ENCODE assay signal across 8 cellular contexts in the genomic region with DNA sequence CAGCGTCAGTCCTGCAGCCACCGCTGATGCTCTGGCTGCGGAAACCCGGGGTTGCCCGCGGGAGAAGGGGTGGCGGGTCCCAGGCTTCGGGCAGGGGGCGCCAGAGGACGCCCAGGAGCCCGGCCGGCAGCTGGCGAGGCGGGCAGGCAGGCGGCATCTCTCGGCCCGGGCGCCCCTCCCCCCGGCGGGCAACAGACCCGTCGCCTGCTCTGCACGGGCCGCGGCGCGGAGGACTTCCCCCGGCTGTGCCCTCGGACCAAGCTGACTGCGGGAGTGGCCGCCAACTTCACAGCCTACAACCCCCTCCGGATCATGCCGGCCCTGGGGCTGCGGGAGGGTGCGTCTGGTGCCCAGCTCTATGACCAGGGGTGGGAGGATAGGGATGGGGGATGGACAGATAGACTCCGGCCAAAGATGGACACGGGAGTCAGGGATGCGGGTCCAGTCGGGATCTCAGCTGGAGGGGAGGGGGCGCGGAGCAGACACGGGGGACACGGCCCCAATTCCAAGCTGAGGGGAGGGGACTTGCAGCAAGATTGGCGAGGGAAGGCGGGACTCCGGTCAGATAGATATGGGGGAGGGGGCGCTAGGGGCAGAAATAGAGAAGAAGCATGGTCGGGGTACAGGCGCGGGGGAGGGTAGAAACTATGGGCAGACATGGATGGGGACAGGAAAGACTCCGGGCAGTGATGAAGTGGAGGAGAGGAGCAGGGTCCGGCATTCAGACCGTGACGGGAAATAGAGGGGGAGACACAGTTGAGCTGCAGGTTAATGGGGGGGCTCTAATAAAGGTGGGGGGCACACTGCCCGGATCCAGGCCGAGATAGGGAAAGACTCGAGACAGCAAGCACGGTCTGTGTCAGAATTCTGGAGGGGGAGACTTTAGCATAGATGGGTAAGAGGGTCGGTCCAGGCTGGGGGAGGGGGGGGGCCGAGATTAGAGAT. TPM values are rescaled to one million over a fixed set of nuclear protein-coding genes. Genes with fewer than 3 reads are reported as not detected.
DNase-seq lines count a peak whose midpoint lies in the region; ATAC-seq and TF ChIP-seq lines count a peak whose summit lies in the region.

No MANE protein-coding gene starts in this region.

- peak overlapping the region; percentile 85 for H2AK9ac ChIP-seq in IMR-90 (replicated peaks; ENCODE audit: low read depth, low read length, poor library complexity)

- H3K27ac ChIP-seq in IMR-90 (ENCODE audit: insufficient read depth, low read length), result no peak overlapping the region
- no peak overlapping the region for H3K27ac ChIP-seq in thoracic aorta

- no peak overlapping the region for H3K18ac ChIP-seq in IMR-90 (ENCODE audit: low read depth, low read length)

- H2AFZ ChIP-seq in IMR-90 (replicated peaks; ENCODE audit: low read length, poor library complexity), result peak overlapping the region; percentile 93

- BruUV-seq in IMR-90 (replicated peaks; lab: Mats Ljungman, UMichigan), result no TSS peak

- peak overlapping the region; percentile 91 for H3K23ac ChIP-seq in IMR-90 (ENCODE audit: low read depth, low read length)

- H3K9me3 Mint-ChIP-seq in neural crest cell, result no peaks in the 10 kb centered on the region

- no peak overlapping the region; the same call in none of the 2 replicates for H2AK5ac ChIP-seq in IMR-90 (ENCODE audit: low read depth, low read length)

- 0 out of 2 replicates have a peak overlapping the region, but pooled peaks have one; percentile 11 for H3K14ac ChIP-seq in IMR-90 (replicated peaks; ENCODE audit: low read depth, low read length)

- peak overlapping the region; percentile 19; the same call in 1 of the 2 replicates for H2BK120ac ChIP-seq in IMR-90 (ENCODE audit: low read depth, low read length)

- peaks cover 32% of the 10 kb centered on the region for H3K27me3 Mint-ChIP-seq in neural crest cell (ENCODE audit: low read depth)

- peaks cover 0 to 32% of the 10 kb centered on the region in 2 experiments; a peak in 2 of 4 replicates for H3K79me1 ChIP-seq in IMR-90 (ENCODE audit: low read depth in 1 of 2, low read length in 2 of 2)

- H3K9me1 ChIP-seq in IMR-90 (ENCODE audit: insufficient read depth, low read length), result peaks cover 11% of the 10 kb centered on the region

- H3K27ac Mint-ChIP-seq in neural crest cell (ENCODE audit: unreplicated experiment), result no peak overlapping the region

- no peak overlapping the region for H3K56ac ChIP-seq in IMR-90 (ENCODE audit: extremely low read depth, insufficient read depth, low read length)

- peak; percentile 56 for TF ChIP-seq RAD21 in IMR-90 (IDR thresholded peaks at IDR 0.05; ENCODE audit: low read length)

- H3K4me3 Mint-ChIP-seq in neural crest cell, result peak overlapping the region; percentile 87

- H3K4me1 Mint-ChIP-seq in neural crest cell, result peaks cover 38% of the 10 kb centered on the region

- peak; percentile 40 for ATAC-seq in IMR-90 (ENCODE audit: low read depth)
- ATAC-seq in thoracic aorta (ENCODE audit: insufficient number of reproducible peaks, low FRiP score, low read depth), result no peak

- H3K4me2 ChIP-seq in IMR-90 (ENCODE audit: low read depth, low read length), result peak overlapping the region; percentile 88

- H3K4ac ChIP-seq in IMR-90 (ENCODE audit: low read depth, low read length), result peak overlapping the region; percentile 72; the same call in 1 of the 2 replicates

- CTCF ChIA-PET in IMR-90 (lab: Yijun Ruan, JAX), result interaction anchor here (0.6 to 1.0 kb wide), 6 partner anchors 13 to 283 kb away, joined by 3 to 6 read pairs (median 4); no protein-coding TSS in a partner anchor

- intact Hi-C loops in IMR-90 (cut with micrococcal nuclease), result loop anchor here (1.0 to 2.0 kb wide), 2 partner anchors 26 to 300 kb away; no protein-coding TSS in a partner anchor

- H3K4me1 ChIP-seq in IMR-90 (ENCODE audit: control insufficient read depth, insufficient read depth, low read length) (peaks cover 21% of the 10 kb centered on the region), thoracic aorta (ENCODE audit: control insufficient read depth in 1 of 2, low read depth in 2 of 2) (peaks cover 23 to 42% of the 10 kb centered on the region in 2 donors)

- peak overlapping the region; percentile 32; the same call in 1 of the 2 replicates for H2BK20ac ChIP-seq in IMR-90 (ENCODE audit: low read depth, low read length)

- TF ChIP-seq CTCF in IMR-90 (conservative IDR thresholded peaks at IDR 0.05; ENCODE audit: low read depth, low read length) (peak; percentile 71), fibroblast of villous mesenchyme (IDR thresholded peaks at IDR 0.05; ENCODE audit: insufficient read depth, low read depth, low read length) (peak; percentile 64), neural crest cell (conservative IDR thresholded peaks at IDR 0.05) (peak; percentile 68), thoracic aorta (IDR thresholded peaks at IDR 0.05) (peak; percentile 70)

- 2% methylated on average over 30 of the region's 60 CpGs; no CpG with 5 or more reads in 1 of the 2 experiments for WGBS in IMR-90 (ENCODE audit: extremely low coverage in 2 of 2, insufficient read length in 1 of 2), 2 experiments

- dilution Hi-C loops in IMR-90 (cut with HindIII; ENCODE audit: low sequenced_read_pairs, unreplicated experiment), result no loop called here

- in situ Hi-C loops in IMR-90 (cut with MboI; ENCODE audit: low sequenced_read_pairs), result no loop called here

- POLR2A ChIA-PET in IMR-90 (lab: Charles Lee; ENCODE audit: unreplicated experiment), result interaction anchor here (1.2 kb wide), 1 partner anchor 26 kb away, joined by 3 read pairs; no protein-coding TSS in a partner anchor

- no peak overlapping the region for H4K5ac ChIP-seq in IMR-90 (ENCODE audit: low read depth, low read length)

- no peak overlapping the region for H2BK15ac ChIP-seq in IMR-90 (ENCODE audit: low read depth, low read length)

- H3K36me3 ChIP-seq in IMR-90 (ENCODE audit: control insufficient read depth, insufficient read depth, low read length) (no peaks in the 10 kb centered on the region), thoracic aorta (no peaks in the 10 kb centered on the region)

- H3K36me3 Mint-ChIP-seq in neural crest cell (ENCODE audit: low read depth), result no peaks in the 10 kb centered on the region

- DNase-seq in COR-L47 (lab: John Stamatoyannopoulos, UW) (peak; percentile 64), IMR-90 (peak; percentile 27), RPMI8226 (peak; percentile 93), fibroblast of villous mesenchyme (ENCODE audit: low read depth) (peak; percentile 52), neural crest cell (ENCODE audit: low read depth, low spot score) (peak; percentile 76), thoracic aorta (ENCODE audit: low spot score) (no peak), NOMO-1 treated with DMSO at 0.1 percent for 48 hours (lab: John Stamatoyannopoulos, UW; ENCODE audit: unreplicated experiment) (no peak)
- DNase-seq in activated effector memory CD4-positive, alpha-beta T cell treated with Interleukin-2 at 50 U/mL for 16 hours, result peak; percentile 49

- TF ChIP-seq POLR2A in IMR-90 (IDR thresholded peaks at IDR 0.05; ENCODE audit: low read depth, low read length), result no peak

- H3K27me3 ChIP-seq in IMR-90 (ENCODE audit: control insufficient read depth, insufficient read depth, low read length) (peaks cover 7% of the 10 kb centered on the region), thoracic aorta (replicated peaks; ENCODE audit: insufficient read depth) (no peaks in the 10 kb centered on the region)

- H3K4me3 ChIP-seq in IMR-90 (ENCODE audit: insufficient read depth, low read depth, low read length), result peak overlapping the region; percentile 47
- H3K4me3 ChIP-seq in fibroblast of villous mesenchyme (ENCODE audit: low read depth, low read length), result peak overlapping the region; percentile 68
- H3K4me3 ChIP-seq in thoracic aorta, result peak overlapping the region; percentile 78

- H4K8ac ChIP-seq in IMR-90 (ENCODE audit: low read depth in 2 of 2, low read length in 2 of 2), result peak overlapping the region in 1 of 2 experiments; percentile 47; a peak in 1 of 4 replicates

- no peak overlapping the region; the same call in 1 of the 2 replicates for H4K91ac ChIP-seq in IMR-90 (ENCODE audit: insufficient read depth, low read depth, low read length)

- peak overlapping the region; percentile 42 for H3K9ac ChIP-seq in IMR-90 (ENCODE audit: low read depth, low read length)

- H2BK5ac ChIP-seq in IMR-90 (ENCODE audit: low read depth, low read length, poor library complexity, severe bottlenecking), result no peak overlapping the region

- H3K9me3 ChIP-seq in IMR-90 (ENCODE audit: control insufficient read depth, insufficient read depth, low read length), result no peaks in the 10 kb centered on the region
- H3K9me3 ChIP-seq in thoracic aorta, result no peaks in the 10 kb centered on the region

- H4K20me1 ChIP-seq in IMR-90 (ENCODE audit: insufficient read depth, low read length), result peaks cover 9% of the 10 kb centered on the region

TF ChIP-seq in IMR-90, 13 proteins besides CTCF, POLR2A, EP300 and RAD21 (continues in another document):
- TF ChIP-seq MAZ (IDR thresholded peaks at IDR 0.05; ENCODE audit: borderline replicate concordance, low read depth, low read length) (peak; percentile 24; the same call in 1 of the 2 replicates), CEBPB (IDR thresholded peaks at IDR 0.05; ENCODE audit: low read depth, low read length) (no peak), BHLHE40 (IDR thresholded peaks at IDR 0.05; ENCODE audit: low read depth, low read length) (peak; percentile 59), FOS (IDR thresholded peaks at IDR 0.05; ENCODE audit: low read depth, low read length) (no peak), RFX5 (IDR thresholded peaks at IDR 0.05; ENCODE audit: low read depth, low read length) (no peak)

RNA-seq across cellular contexts. Expression of a gene that starts 1.1 kb away (rescaled TPM):
- total RNA-seq in IMR-90 (2012; rRNA removed) (2.2 and 2.5 TPM in 2 replicates), fibroblast of villous mesenchyme (11.3 and 14.2 TPM in 2 replicates), neural crest cell (17.8 and 18.8 TPM in 2 replicates), thoracic aorta (1 to 10 TPM; 1.5 TPM)
- 11.9 TPM in 2 replicates for polyA plus RNA-seq in IMR-90 (2012; rRNA removed)
- 6.4 and 15.9 TPM in 2 replicates for polyA plus RNA-seq in IMR-90 (2012; cell fraction: cytosol; rRNA removed)
- polyA plus RNA-seq in IMR-90 (2012; cell fraction: nucleus; rRNA removed; ENCODE audit: low replicate concordance), result 38.7 and 77.7 TPM in 2 replicates

RNA-seq across cellular contexts. Expression of a gene that starts 52.8 kb away (rescaled TPM):
- 42.2 and 59.7 TPM in 2 replicates for total RNA-seq in IMR-90 (2012; rRNA removed)
- 132 and 135 TPM in 2 replicates for polyA plus RNA-seq in IMR-90 (2012; rRNA removed)
- polyA plus RNA-seq in IMR-90 (2012; cell fraction: cytosol; rRNA removed), result 61.6 and 91.4 TPM in 2 replicates
- polyA plus RNA-seq in IMR-90 (2012; cell fraction: nucleus; rRNA removed; ENCODE audit: low replicate concordance), result 471 and 772 TPM in 2 replicates
- 62.2 and 73.4 TPM in 2 replicates for total RNA-seq in fibroblast of villous mesenchyme
- total RNA-seq in neural crest cell, result 0.56 and 0.61 TPM in 2 replicates
- 10 to 100 TPM in 1 of 2 donors, 1 to 10 TPM in 1; 6.6 to 10.6 TPM for total RNA-seq in thoracic aorta

RNA-seq across cellular contexts. Expression of a gene that starts 59.2 kb away (rescaled TPM):
- total RNA-seq in IMR-90 (2012; rRNA removed), result 28.6 and 34.2 TPM in 2 replicates
- polyA plus RNA-seq in IMR-90 (2012; rRNA removed), result 62.8 and 65.2 TPM in 2 replicates
- 30.1 and 39.5 TPM in 2 replicates for polyA plus RNA-seq in IMR-90 (2012; cell fraction: cytosol; rRNA removed)
- 228 and 260 TPM in 2 replicates for polyA plus RNA-seq in IMR-90 (2012; cell fraction: nucleus; rRNA removed; ENCODE audit: low replicate concordance)
- total RNA-seq in fibroblast of villous mesenchyme, result 86.4 and 156 TPM in 2 replicates
- 0.72 and 0.80 TPM in 2 replicates for total RNA-seq in neural crest cell
- total RNA-seq in thoracic aorta, result 100 to 1,000 TPM; 183 to 323 TPM

Comparison
In these comparisons a context has a peak if more than half of its experiments do, and no peak if none do; other contexts are left out.
1. DNase-seq: peak in COR-L47 (single experiment), IMR-90 (single experiment), RPMI8226 (single experiment), activated effector memory CD4-positive, alpha-beta T cell treated with Interleukin-2 at 50 U/mL for 16 hours (single experiment), fibroblast of villous mesenchyme (single experiment) and neural crest cell (single experiment); none in thoracic aorta (single experiment) and NOMO-1 treated with DMSO at 0.1 percent for 48 hours (single experiment).
2. RNA of a gene that starts 59.2 kb away (total RNA-seq): 183 to 323 TPM in thoracic aorta, 86.4 to 156 TPM in fibroblast of villous mesenchyme and 28.6 to 34.2 TPM in IMR-90; 0.72 to 0.80 TPM in neural crest cell; every median in the first group is over 10 times any median in the second.
3. Peak in every context shown above with its lines, with median percentiles within 50 percentile points of each other: H3K4me3 ChIP-seq and CTCF ChIP-seq.